Comparison of ENCODE assay signal across 15 cellular contexts in genomic region chr12:109575683-109576082, GRCh38.
"Had no signal": no experiment of that assay in that cellular context is flagged by ENCODE, and none has a peak within 500 bp of the region (broad histone marks: within the 10 kb centered on the region; RNA-seq: fewer than 3 reads in every experiment).

No MANE protein-coding gene starts in this region.

- ATAC-seq: left colon; stimulated activated memory B cell treated with anti-CD40 and anti-IgM and Interleukin-4, amounts not matched to agents 10 μg/mL and 1 μg/mL and 100 μg/mL, for 72 hours had no signal

- H3K27ac Mint-ChIP-seq: activated naive CD8-positive, alpha-beta T cell had no signal

- H3K27me3 Mint-ChIP-seq: activated naive CD8-positive, alpha-beta T cell; stimulated activated memory B cell treated with anti-CD40 and anti-IgM and Interleukin-4, amounts not matched to agents 10 μg/mL and 1 μg/mL and 100 μg/mL, for 72 hours had no signal

- H3K9me3 ChIP-seq: esophagus squamous epithelium, spleen had no signal

- H3K27ac ChIP-seq: cardiac muscle cell, esophagus squamous epithelium, spleen had no signal

- H3K27me3 ChIP-seq: cardiac muscle cell, esophagus squamous epithelium, spleen had no signal

- H3K9me3 Mint-ChIP-seq: stimulated activated memory B cell treated with anti-CD40 and anti-IgM and Interleukin-4, amounts not matched to agents 10 μg/mL and 1 μg/mL and 100 μg/mL, for 72 hours had no signal

- DNase-seq: activated CD4-positive, alpha-beta T cell treated with anti-CD3 and anti-CD28 coated beads, Interleukin-2, amount 50 U/mL, for 4 hours; amniotic stem cell; dermis blood vessel endothelial cell; effector memory CD4-positive, alpha-beta T cell; esophagus squamous epithelium; hippocampal formation; islet precursor cell; left colon; spleen; stimulated activated CD4-positive, alpha-beta T cell treated with anti-CD3 and anti-CD28 coated beads, Interleukin-4, amount 100 ng/mL, for 4 hours; T-helper 2 cell; WERI-Rb-1 had no signal

- H3K4me3 ChIP-seq: cardiac muscle cell, esophagus squamous epithelium, spleen had no signal

- H3K4me3 Mint-ChIP-seq: activated naive CD8-positive, alpha-beta T cell had no signal
